ENCODE assay signal across 20 cellular contexts in genomic region chr3:127577448-127577847, GRCh38. TPM values are rescaled to one million over a fixed set of nuclear protein-coding genes. Genes with fewer than 3 reads are reported as not detected.
DNase-seq lines count a peak whose midpoint lies in the region; ATAC-seq, FAIRE-seq and TF ChIP-seq lines count a peak whose summit lies in the region.
"Had no signal": no experiment of that assay in that cellular context is flagged by ENCODE, and none has a peak within 500 bp of the region (broad histone marks: within the 10 kb centered on the region; RNA-seq: fewer than 3 reads in every experiment).

No MANE protein-coding gene starts in this region.

- H3K4me3 Mint-ChIP-seq in endothelial cell (ENCODE audit: unreplicated experiment), result no peak overlapping the region
- H3K4me3 Mint-ChIP-seq in activated T-helper 1 cell treated with anti-CD3 and anti-CD28 coated beads, Interleukin-12 subunit alpha, Interleukin-12 subunit beta, Interleukin-2, Interleukin-4 antibody, amounts not matched to agents 30 ng/mL and 10 ng/mL and 1 ng/mL, durations not matched to agents 14 hours and 24 hours and 36 hours, result no peak overlapping the region
- H3K4me3 Mint-ChIP-seq: CD4-positive, alpha-beta memory T cell had no signal

- 100% methylated on average over 4 of the region's 7 CpGs for WGBS in HepG2 (ENCODE audit: low lambda C conversion rate)
- WGBS in right lobe of liver (ENCODE audit: insufficient coverage, low coverage, low lambda C conversion rate, missing lambda C conversion rate), result 88% methylated on average over 4 of the region's 7 CpGs
- WGBS in K562 (ENCODE audit: insufficient coverage, low coverage, missing lambda C conversion rate), result 89% methylated on average over 6 of the region's 7 CpGs

- intact Hi-C loops in HepG2 (cut with micrococcal nuclease; ENCODE audit: unreplicated experiment) (no loop called here), right lobe of liver (cut with DNase I) (no loop called here), K562 (cut with micrococcal nuclease) (loop anchor here (10.0 kb wide), 1 partner anchor 387 kb away; no protein-coding TSS in a partner anchor)
- intact Hi-C loops in activated T-helper 1 cell treated with anti-CD3 and anti-CD28 coated beads, Interleukin-12 subunit alpha, Interleukin-12 subunit beta, Interleukin-2, Interleukin-4 antibody, amounts not matched to agents 30 ng/mL and 10 ng/mL and 1 ng/mL, durations not matched to agents 14 hours and 24 hours and 36 hours (cut with micrococcal nuclease), result loop anchor here (5.0 kb wide), 1 partner anchor 475 kb away; the partner anchor contains the start of gene SEC61A1

- CTCF ChIA-PET in HepG2 (lab: Yijun Ruan, JAX; ENCODE audit: low intra/inter-chr PET ratio, low total read pairs), result no interaction called here
- CTCF ChIA-PET in K562 (lab: Yijun Ruan, JAX; ENCODE audit: low intra/inter-chr PET ratio), result no interaction called here

- TF ChIP-seq POLR2A in HepG2 (IDR thresholded peaks at IDR 0.05; ENCODE audit: insufficient read depth in 1 of 2, low read depth in 2 of 2, low read length in 2 of 2) (no peak), right lobe of liver (IDR thresholded peaks at IDR 0.05) (no peak), K562 (conservative IDR thresholded peaks at IDR 0.05) (no peak)

- TF ChIP-seq CTCF in HepG2 (CRISPR knock-in tag; IDR thresholded peaks at IDR 0.05) (no peak), right lobe of liver (IDR thresholded peaks at IDR 0.05) (no peak), K562 (IDR thresholded peaks at IDR 0.05 in 2 of 3, conservative IDR thresholded peaks at IDR 0.05 in 1 of 3; ENCODE audit: insufficient read depth in 2 of 3, low read depth in 1 of 3, low read length in 3 of 3) (no peak), parathyroid adenoma (IDR thresholded peaks at IDR 0.05) (no peak), endothelial cell (IDR thresholded peaks at IDR 0.05; ENCODE audit: unreplicated experiment) (no peak)

- H3K9me3 ChIP-seq in HepG2 (ENCODE audit: low read length), result no peaks in the 10 kb centered on the region
- H3K9me3 ChIP-seq in right lobe of liver, result no peaks in the 10 kb centered on the region
- H3K9me3 ChIP-seq in K562 (replicated peaks; ENCODE audit: control insufficient read depth, insufficient read depth, low read depth, low read length), result no peaks in the 10 kb centered on the region; the same call in 1 of the 2 replicates
- no peaks in the 10 kb centered on the region for H3K9me3 ChIP-seq in parathyroid adenoma (ENCODE audit: control insufficient read depth, low read length)

- BruUV-seq in HepG2 (replicated peaks; lab: Mats Ljungman, UMichigan), result no TSS peak
- no TSS peak for BruUV-seq in K562 (replicated peaks; lab: Mats Ljungman, UMichigan)

- H3K27me3 ChIP-seq in HepG2 (ENCODE audit: control insufficient read depth in 1 of 2, insufficient read depth in 2 of 2, low read length in 2 of 2) (no peaks in the 10 kb centered on the region), right lobe of liver (no peaks in the 10 kb centered on the region), K562 (ENCODE audit: control insufficient read depth in 2 of 2, insufficient read depth in 2 of 2, low read length in 2 of 2) (no peaks in the 10 kb centered on the region), parathyroid adenoma (ENCODE audit: control insufficient read depth, insufficient read depth, low read length) (no peaks in the 10 kb centered on the region)

- peaks cover 5% of the 10 kb centered on the region for H3K9me1 ChIP-seq in K562 (ENCODE audit: control insufficient read depth, insufficient read depth, low read length)

- in situ Hi-C loops in HepG2 (cut with HindIII; ENCODE audit: extremely low pct_ligation_motif_present, low pct_unique_long_range_greater_than_20kb), result loop anchor here (10.0 kb wide), 1 partner anchor 237 kb away; no protein-coding TSS in a partner anchor
- in situ Hi-C loops in K562 (cut with MboI), result no loop called here

- peaks cover 17 to 37% of the 10 kb centered on the region in 2 experiments; a peak in 4 of 5 replicates for H3K36me3 ChIP-seq in HepG2 (replicated peaks in 1 of 2; ENCODE audit: control insufficient read depth in 1 of 2, insufficient read depth in 2 of 2, low read length in 2 of 2)
- H3K36me3 ChIP-seq in right lobe of liver, result peaks cover 0 to 13% (median 6%) of the 10 kb centered on the region in 4 donors
- peaks cover 34% of the 10 kb centered on the region for H3K36me3 ChIP-seq in K562 (ENCODE audit: control insufficient read depth, insufficient read depth, low read length)
- no peaks in the 10 kb centered on the region for H3K36me3 ChIP-seq in parathyroid adenoma (ENCODE audit: control insufficient read depth, insufficient read depth, low read length)

- no peaks in the 10 kb centered on the region for H3K9me3 Mint-ChIP-seq in endothelial cell (ENCODE audit: unreplicated experiment)
- no peaks in the 10 kb centered on the region for H3K9me3 Mint-ChIP-seq in activated T-helper 1 cell treated with anti-CD3 and anti-CD28 coated beads, Interleukin-12 subunit alpha, Interleukin-12 subunit beta, Interleukin-2, Interleukin-4 antibody, amounts not matched to agents 30 ng/mL and 10 ng/mL and 1 ng/mL, durations not matched to agents 14 hours and 24 hours and 36 hours
- H3K9me3 Mint-ChIP-seq: CD4-positive, alpha-beta memory T cell had no signal

- H3K4me2 ChIP-seq in HepG2 (ENCODE audit: low read depth, low read length) (no peak overlapping the region), K562 (ENCODE audit: insufficient read depth, low read length) (no peak overlapping the region), parathyroid adenoma (ENCODE audit: low read length) (peak overlapping the region; percentile 1)

- no peak for TF ChIP-seq RAD21 in HepG2 (CRISPR knock-in tag; IDR thresholded peaks at IDR 0.05)
- TF ChIP-seq RAD21 in K562 (CRISPR knock-in tag; conservative IDR thresholded peaks at IDR 0.05 in 1 of 2, IDR thresholded peaks at IDR 0.05 in 1 of 2), result no peak

- FAIRE-seq in HepG2 (lab: Jason Lieb, UNC) (no peak), K562 (lab: Jason Lieb, UNC) (no peak)
- FAIRE-seq: GM12891, H1 had no signal

- H4K20me1 ChIP-seq in HepG2 (ENCODE audit: insufficient read depth, low read length) (peaks cover 7% of the 10 kb centered on the region; the same call in 1 of the 2 replicates), K562 (replicated peaks; ENCODE audit: control insufficient read depth, insufficient read depth, low read length) (peaks cover 12% of the 10 kb centered on the region)

- no peak overlapping the region for H3K27ac Mint-ChIP-seq in endothelial cell (ENCODE audit: unreplicated experiment)
- no peak overlapping the region for H3K27ac Mint-ChIP-seq in activated T-helper 1 cell treated with anti-CD3 and anti-CD28 coated beads, Interleukin-12 subunit alpha, Interleukin-12 subunit beta, Interleukin-2, Interleukin-4 antibody, amounts not matched to agents 30 ng/mL and 10 ng/mL and 1 ng/mL, durations not matched to agents 14 hours and 24 hours and 36 hours

- H3K27me3 Mint-ChIP-seq in endothelial cell (ENCODE audit: unreplicated experiment), result peaks cover 2% of the 10 kb centered on the region
- H3K27me3 Mint-ChIP-seq in activated T-helper 1 cell treated with anti-CD3 and anti-CD28 coated beads, Interleukin-12 subunit alpha, Interleukin-12 subunit beta, Interleukin-2, Interleukin-4 antibody, amounts not matched to agents 30 ng/mL and 10 ng/mL and 1 ng/mL, durations not matched to agents 14 hours and 24 hours and 36 hours (ENCODE audit: insufficient read depth), result no peaks in the 10 kb centered on the region
- H3K27me3 Mint-ChIP-seq: CD4-positive, alpha-beta memory T cell had no signal

- H3K4me1 ChIP-seq in HepG2 (ENCODE audit: insufficient read depth, low read length) (no peaks in the 10 kb centered on the region), right lobe of liver (peaks cover 0 to 2% (median 0%) of the 10 kb centered on the region in 4 donors), K562 (replicated peaks in 1 of 2; ENCODE audit: control insufficient read depth in 2 of 2, insufficient read depth in 2 of 2, low read length in 2 of 2) (peaks cover 0 to 35% of the 10 kb centered on the region in 2 experiments; a peak in 3 of 5 replicates), parathyroid adenoma (peaks cover 17% of the 10 kb centered on the region)

- H3K4me1 Mint-ChIP-seq in endothelial cell (ENCODE audit: unreplicated experiment), result peaks cover 2% of the 10 kb centered on the region
- H3K4me1 Mint-ChIP-seq in activated T-helper 1 cell treated with anti-CD3 and anti-CD28 coated beads, Interleukin-12 subunit alpha, Interleukin-12 subunit beta, Interleukin-2, Interleukin-4 antibody, amounts not matched to agents 30 ng/mL and 10 ng/mL and 1 ng/mL, durations not matched to agents 14 hours and 24 hours and 36 hours (ENCODE audit: low read depth), result peaks cover 16% of the 10 kb centered on the region

- POLR2A ChIA-PET in HepG2 (lab: Yijun Ruan, JAX) (no interaction called here), K562 (lab: Yijun Ruan, JAX) (no interaction called here)

- ATAC-seq in HepG2 (no peak), right lobe of liver (no peak), K562 (no peak), GM19324 (IDR thresholded peaks at IDR 0.05; ENCODE audit: low FRiP score, unreplicated experiment) (no peak)

- TF ChIP-seq EP300 in HepG2 (IDR thresholded peaks at IDR 0.05; ENCODE audit: low read depth in 2 of 2, low read length in 2 of 2), result no peak
- no peak for TF ChIP-seq EP300 in HepG2 (CRISPR knock-in tag; IDR thresholded peaks at IDR 0.05; ENCODE audit: borderline replicate concordance)
- TF ChIP-seq EP300 in K562 (IDR thresholded peaks at IDR 0.05; ENCODE audit: low read length), result no peak

- H3K27ac ChIP-seq in HepG2 (ENCODE audit: extremely low read length, insufficient read depth, low read length) (no peak overlapping the region), right lobe of liver (no peak overlapping the region), K562 (ENCODE audit: extremely low read depth, low read depth, low read length) (no peak overlapping the region), parathyroid adenoma (peak overlapping the region; percentile 43)
- H3K27ac ChIP-seq: GM23248 had no signal

- peaks cover 8% of the 10 kb centered on the region for H3K36me3 Mint-ChIP-seq in endothelial cell (ENCODE audit: low read depth, unreplicated experiment)
- peaks cover 6% of the 10 kb centered on the region for H3K36me3 Mint-ChIP-seq in activated T-helper 1 cell treated with anti-CD3 and anti-CD28 coated beads, Interleukin-12 subunit alpha, Interleukin-12 subunit beta, Interleukin-2, Interleukin-4 antibody, amounts not matched to agents 30 ng/mL and 10 ng/mL and 1 ng/mL, durations not matched to agents 14 hours and 24 hours and 36 hours (ENCODE audit: low read depth)

- H3K4me3 ChIP-seq in HepG2 (replicated peaks in 1 of 3; ENCODE audit: insufficient read depth in 1 of 3, low read depth in 2 of 3, low read length in 3 of 3) (no peak overlapping the region), right lobe of liver (no peak overlapping the region), K562 (no peak overlapping the region), parathyroid adenoma (ENCODE audit: low read depth, low read length) (no peak overlapping the region)
- H3K4me3 ChIP-seq: GM23248 had no signal

- DNase-seq in HepG2 (ENCODE audit: low spot score), result no peak
- DNase-seq in right lobe of liver, result no peak
- no peak for DNase-seq in K562 (ENCODE audit: extremely low read depth in 1 of 4, low spot score in 3 of 4)
- DNase-seq in endothelial cell (ENCODE audit: low spot score), result no peak
- no peak for DNase-seq in activated T-helper 1 cell treated with anti-CD3 and anti-CD28 coated beads, Interleukin-12 subunit alpha, Interleukin-12 subunit beta, Interleukin-2, Interleukin-4 antibody, amounts not matched to agents 30 ng/mL and 10 ng/mL and 1 ng/mL, durations not matched to agents 14 hours and 24 hours and 36 hours (ENCODE audit: low spot score)
- DNase-seq: 8988T; C1 segment of cervical spinal cord; Calu3; CD4-positive, alpha-beta memory T cell; COR-L47; DMS53; DMS79 treated with DMSO at 0.1 percent for 48 hours; GF-D8; GM23248; H7; HCEC 1CT had no signal

- H3K9ac ChIP-seq in HepG2 (ENCODE audit: insufficient read depth, low read depth, low read length), result no peak overlapping the region
- H3K9ac ChIP-seq in K562 (ENCODE audit: insufficient read depth in 1 of 2, low read depth in 2 of 2, low read length in 2 of 2), result no peak overlapping the region
- H3K9ac ChIP-seq in parathyroid adenoma, result no peak overlapping the region
- H3K9ac ChIP-seq: GM23248 had no signal

- H3K79me2 ChIP-seq in HepG2 (ENCODE audit: insufficient read depth, low read length) (no peaks in the 10 kb centered on the region), K562 (ENCODE audit: control insufficient read depth, insufficient read depth, low read length) (peaks cover 3% of the 10 kb centered on the region; the same call in 2 of the 3 replicates), parathyroid adenoma (peaks cover 9% of the 10 kb centered on the region)

- H2AFZ ChIP-seq in HepG2 (ENCODE audit: low read length) (no peak overlapping the region), K562 (ENCODE audit: low read depth, low read length) (no peak overlapping the region), parathyroid adenoma (peak overlapping the region; percentile 18)
- H2AFZ ChIP-seq: GM23248 had no signal

RNA-seq across cellular contexts. Expression of gene TPRA1, which starts 13.1 kb away (rescaled TPM):
- total RNA-seq in HepG2 (2016; rRNA removed; fragmentation: Illumina TruSeq; extraction: Trizol), result 16.0 and 25.8 TPM in 2 replicates
- 5.2 and 7.7 TPM in 2 replicates for total RNA-seq in HepG2 (2016; cell fraction: cytosol; rRNA removed; fragmentation: Illumina TruSeq; extraction: Trizol; ENCODE audit: low read depth)
- total RNA-seq in HepG2 (2016; cell fraction: insoluble cytoplasmic fraction; rRNA removed; fragmentation: Illumina TruSeq; extraction: Trizol), result 18.1 and 26.7 TPM in 2 replicates
- total RNA-seq in HepG2 (2016; cell fraction: membrane; rRNA removed; fragmentation: Illumina TruSeq; extraction: Trizol), result 14.2 and 15.9 TPM in 2 replicates
- total RNA-seq in HepG2 (2016; cell fraction: nucleus; rRNA removed; fragmentation: Illumina TruSeq; extraction: Trizol), result 19.5 and 20.8 TPM in 2 replicates
- polyA plus RNA-seq in HepG2 (2011; rRNA removed), result 25.4 and 35.4 TPM in 2 replicates
- polyA plus RNA-seq in HepG2 (2011; cell fraction: cytosol; rRNA removed), result 20.8 and 29.8 TPM in 2 replicates
- polyA plus RNA-seq in HepG2 (2011; cell fraction: nucleus; rRNA removed), result 39.0 and 41.7 TPM in 2 replicates
- polyA plus RNA-seq in HepG2 (2012), result 13.0 and 16.0 TPM in 2 replicates
- polyA plus RNA-seq in HepG2 (2016; cell fraction: cytosol; fragmentation: Illumina TruSeq; extraction: Trizol; ENCODE audit: low read depth), result 5.6 and 6.4 TPM in 2 replicates
- polyA plus RNA-seq in HepG2 (2016; cell fraction: insoluble cytoplasmic fraction; fragmentation: Illumina TruSeq; extraction: Trizol; ENCODE audit: low read depth), result 14.3 TPM in 2 replicates
- polyA plus RNA-seq in HepG2 (2016; cell fraction: membrane; fragmentation: Illumina TruSeq; extraction: Trizol; ENCODE audit: low read depth), result 9.6 and 10.9 TPM in 2 replicates
- polyA plus RNA-seq in HepG2 (2016; cell fraction: nucleus; fragmentation: Illumina TruSeq; extraction: Trizol; ENCODE audit: insufficient read depth, low read depth), result 34.7 and 36.4 TPM in 2 replicates
- 60.4 and 130 TPM in 2 replicates for polyA minus RNA-seq in HepG2 (2011; rRNA and poly(A)+ RNA removed; ENCODE audit: low replicate concordance)
- 12.0 and 12.9 TPM in 2 replicates for polyA minus RNA-seq in HepG2 (2011; cell fraction: cytosol; rRNA and poly(A)+ RNA removed)
- 12.6 and 20.5 TPM in 2 replicates for polyA minus RNA-seq in HepG2 (2011; cell fraction: nucleus; rRNA and poly(A)+ RNA removed)
- 10 to 100 TPM; 13.9 to 25.9 (median 23.3) TPM for total RNA-seq in right lobe of liver
- total RNA-seq in K562 (2011; cell fraction: chromatin; rRNA removed; ENCODE audit: low replicate concordance), result 9.3 and 35.1 TPM in 2 replicates
- 40.4 and 44.2 TPM in 2 replicates for total RNA-seq in K562 (2011; cell fraction: nucleolus; rRNA removed)
- total RNA-seq in K562 (2011; cell fraction: nucleoplasm; rRNA removed), result 25.4 and 30.3 TPM in 2 replicates
- 18.6 and 23.2 TPM in 2 replicates for total RNA-seq in K562 (2014; rRNA removed)
- 3.7 and 7.3 TPM in 2 replicates for total RNA-seq in K562 (2014; rRNA removed; fragmentation: Illumina TruSeq; extraction: Trizol)
- total RNA-seq in K562 (2015; rRNA removed; fragmentation: Illumina TruSeq; extraction: Trizol), result 9.2 and 10.3 TPM in 2 replicates
- 19.4 and 21.5 TPM in 2 replicates for total RNA-seq in K562 (2021)
- polyA plus RNA-seq in K562 (2011; rRNA removed), result 13.9 and 18.2 TPM in 2 replicates
- polyA plus RNA-seq in K562 (2011; cell fraction: cytosol; rRNA removed), result 26.2 and 45.0 TPM in 2 replicates
- 43.6 and 57.3 TPM in 2 replicates for polyA plus RNA-seq in K562 (2011; cell fraction: nucleus; rRNA removed)
- 14.2 and 17.5 TPM in 2 replicates for polyA plus RNA-seq in K562 (2012)
- polyA plus RNA-seq in K562 (2014; fragmentation: Illumina TruSeq; extraction: Trizol), result 11.1 and 13.2 TPM in 2 replicates
- 1 to 10 TPM in 1 of 2 experiments, under 1 TPM in 1; 0.66 to 1.4 TPM for polyA plus RNA-seq in K562 (2014; fragmentation: Nextera tagmentation; extraction: Ambion mirVana)
- polyA plus RNA-seq in K562 (2014; rRNA removed), result 16.7 and 19.5 TPM in 2 replicates
- polyA minus RNA-seq in K562 (2011; rRNA and poly(A)+ RNA removed), result 7.6 and 11.4 TPM in 2 replicates
- 9.7 and 14.2 TPM in 2 replicates for polyA minus RNA-seq in K562 (2011; cell fraction: cytosol; rRNA and poly(A)+ RNA removed)
- polyA minus RNA-seq in K562 (2011; cell fraction: nucleus; rRNA and poly(A)+ RNA removed), result 9.0 and 15.6 TPM in 2 replicates
- 36.9 TPM for total RNA-seq in endothelial cell (ENCODE audit: unreplicated experiment)
- total RNA-seq in activated T-helper 1 cell treated with anti-CD3 and anti-CD28 coated beads, Interleukin-12 subunit alpha, Interleukin-12 subunit beta, Interleukin-2, Interleukin-4 antibody, amounts not matched to agents 30 ng/mL and 10 ng/mL and 1 ng/mL, durations not matched to agents 14 hours and 24 hours and 36 hours, result 37.2 and 41.3 TPM in 2 replicates

RNA-seq across cellular contexts. Expression of gene MCM2, which starts 20.8 kb away (rescaled TPM):
- total RNA-seq in HepG2 (2016; rRNA removed; fragmentation: Illumina TruSeq; extraction: Trizol), result 133 and 134 TPM in 2 replicates
- 22.3 and 24.9 TPM in 2 replicates for total RNA-seq in HepG2 (2016; cell fraction: cytosol; rRNA removed; fragmentation: Illumina TruSeq; extraction: Trizol; ENCODE audit: low read depth)
- 115 and 130 TPM in 2 replicates for total RNA-seq in HepG2 (2016; cell fraction: insoluble cytoplasmic fraction; rRNA removed; fragmentation: Illumina TruSeq; extraction: Trizol)
- 33.8 and 39.4 TPM in 2 replicates for total RNA-seq in HepG2 (2016; cell fraction: membrane; rRNA removed; fragmentation: Illumina TruSeq; extraction: Trizol)
- 68.8 and 75.2 TPM in 2 replicates for total RNA-seq in HepG2 (2016; cell fraction: nucleus; rRNA removed; fragmentation: Illumina TruSeq; extraction: Trizol)
- polyA plus RNA-seq in HepG2 (2011; rRNA removed), result 34.3 and 43.5 TPM in 2 replicates
- polyA plus RNA-seq in HepG2 (2011; cell fraction: cytosol; rRNA removed), result 28.9 and 46.8 TPM in 2 replicates
- 34.6 and 57.1 TPM in 2 replicates for polyA plus RNA-seq in HepG2 (2011; cell fraction: nucleus; rRNA removed)
- 19.7 and 32.1 TPM in 2 replicates for polyA plus RNA-seq in HepG2 (2012)
- polyA plus RNA-seq in HepG2 (2016; cell fraction: cytosol; fragmentation: Illumina TruSeq; extraction: Trizol; ENCODE audit: low read depth), result 7.2 and 8.0 TPM in 2 replicates
- polyA plus RNA-seq in HepG2 (2016; cell fraction: insoluble cytoplasmic fraction; fragmentation: Illumina TruSeq; extraction: Trizol; ENCODE audit: low read depth), result 74.7 and 93.0 TPM in 2 replicates
- 14.0 and 16.6 TPM in 2 replicates for polyA plus RNA-seq in HepG2 (2016; cell fraction: membrane; fragmentation: Illumina TruSeq; extraction: Trizol; ENCODE audit: low read depth)
- polyA plus RNA-seq in HepG2 (2016; cell fraction: nucleus; fragmentation: Illumina TruSeq; extraction: Trizol; ENCODE audit: insufficient read depth, low read depth), result 65.8 and 73.2 TPM in 2 replicates
- polyA minus RNA-seq in HepG2 (2011; rRNA and poly(A)+ RNA removed; ENCODE audit: low replicate concordance), result 166 and 435 TPM in 2 replicates
- 38.0 and 60.1 TPM in 2 replicates for polyA minus RNA-seq in HepG2 (2011; cell fraction: cytosol; rRNA and poly(A)+ RNA removed)
- 20.4 and 28.2 TPM in 2 replicates for polyA minus RNA-seq in HepG2 (2011; cell fraction: nucleus; rRNA and poly(A)+ RNA removed)
- 10 to 100 TPM in 2 of 6 experiments, 1 to 10 TPM in 4; 1.6 to 25.3 (median 3.2) TPM for total RNA-seq in right lobe of liver
- total RNA-seq in K562 (2011; cell fraction: chromatin; rRNA removed; ENCODE audit: low replicate concordance), result 47.8 and 103 TPM in 2 replicates
- total RNA-seq in K562 (2011; cell fraction: nucleolus; rRNA removed), result 73.3 and 75.2 TPM in 2 replicates
- 58.3 and 58.7 TPM in 2 replicates for total RNA-seq in K562 (2011; cell fraction: nucleoplasm; rRNA removed)
- total RNA-seq in K562 (2014; rRNA removed), result 114 and 127 TPM in 2 replicates
- total RNA-seq in K562 (2014; rRNA removed; fragmentation: Illumina TruSeq; extraction: Trizol), result 42.8 and 53.3 TPM in 2 replicates
- total RNA-seq in K562 (2015; rRNA removed; fragmentation: Illumina TruSeq; extraction: Trizol), result 74.8 and 78.4 TPM in 2 replicates
- 132 and 139 TPM in 2 replicates for total RNA-seq in K562 (2021)
- 85.3 and 107 TPM in 2 replicates for polyA plus RNA-seq in K562 (2011; rRNA removed)
- 111 and 139 TPM in 2 replicates for polyA plus RNA-seq in K562 (2011; cell fraction: cytosol; rRNA removed)
- polyA plus RNA-seq in K562 (2011; cell fraction: nucleus; rRNA removed), result 97.8 and 104 TPM in 2 replicates
- polyA plus RNA-seq in K562 (2012), result 69.7 and 85.9 TPM in 2 replicates
- 67.5 and 83.1 TPM in 2 replicates for polyA plus RNA-seq in K562 (2014; fragmentation: Illumina TruSeq; extraction: Trizol)
- polyA plus RNA-seq in K562 (2014; fragmentation: Nextera tagmentation; extraction: Ambion mirVana), result 1 to 10 TPM; 5.8 to 5.9 TPM
- polyA plus RNA-seq in K562 (2014; rRNA removed), result 76.5 and 83.7 TPM in 2 replicates
- polyA minus RNA-seq in K562 (2011; rRNA and poly(A)+ RNA removed), result 93.0 and 140 TPM in 2 replicates
- 127 and 131 TPM in 2 replicates for polyA minus RNA-seq in K562 (2011; cell fraction: cytosol; rRNA and poly(A)+ RNA removed)
- polyA minus RNA-seq in K562 (2011; cell fraction: nucleus; rRNA and poly(A)+ RNA removed), result 35.5 and 49.1 TPM in 2 replicates
- 27.8 TPM for total RNA-seq in endothelial cell (ENCODE audit: unreplicated experiment)
- total RNA-seq in activated T-helper 1 cell treated with anti-CD3 and anti-CD28 coated beads, Interleukin-12 subunit alpha, Interleukin-12 subunit beta, Interleukin-2, Interleukin-4 antibody, amounts not matched to agents 30 ng/mL and 10 ng/mL and 1 ng/mL, durations not matched to agents 14 hours and 24 hours and 36 hours, result 214 and 229 TPM in 2 replicates

RNA-seq across cellular contexts. Expression of gene PODXL2, which starts 51.5 kb away (rescaled TPM):
- total RNA-seq in HepG2 (2016; rRNA removed; fragmentation: Illumina TruSeq; extraction: Trizol) (13.5 and 25.1 TPM in 2 replicates), right lobe of liver (1 to 10 TPM in 1 of 6 experiments, under 1 TPM in 5; 0.19 to 1.6 (median 0.63) TPM), K562 (2014; rRNA removed) (52.5 and 59.1 TPM in 2 replicates), K562 (2014; rRNA removed; fragmentation: Illumina TruSeq; extraction: Trizol) (16.1 TPM in 2 replicates), K562 (2015; rRNA removed; fragmentation: Illumina TruSeq; extraction: Trizol) (21.9 and 22.3 TPM in 2 replicates), K562 (2021) (39.6 and 42.4 TPM in 2 replicates), endothelial cell (ENCODE audit: unreplicated experiment) (16.4 TPM)
- total RNA-seq in HepG2 (2016; cell fraction: cytosol; rRNA removed; fragmentation: Illumina TruSeq; extraction: Trizol; ENCODE audit: low read depth), result 11.1 and 12.1 TPM in 2 replicates
- total RNA-seq in HepG2 (2016; cell fraction: insoluble cytoplasmic fraction; rRNA removed; fragmentation: Illumina TruSeq; extraction: Trizol), result 12.9 and 25.2 TPM in 2 replicates
- total RNA-seq in HepG2 (2016; cell fraction: membrane; rRNA removed; fragmentation: Illumina TruSeq; extraction: Trizol), result 17.4 and 19.2 TPM in 2 replicates
- 22.7 and 24.9 TPM in 2 replicates for total RNA-seq in HepG2 (2016; cell fraction: nucleus; rRNA removed; fragmentation: Illumina TruSeq; extraction: Trizol)
- polyA plus RNA-seq in HepG2 (2011; rRNA removed) (20.4 and 31.7 TPM in 2 replicates), K562 (2011; rRNA removed) (19.2 and 20.3 TPM in 2 replicates), K562 (2014; fragmentation: Illumina TruSeq; extraction: Trizol) (22.1 and 27.7 TPM in 2 replicates), K562 (2014; fragmentation: Nextera tagmentation; extraction: Ambion mirVana) (under 1 TPM; 0.03 to 0.07 TPM), K562 (2014; rRNA removed) (49.0 and 50.3 TPM in 2 replicates)
- polyA plus RNA-seq in HepG2 (2011; cell fraction: cytosol; rRNA removed), result 24.7 and 33.2 TPM in 2 replicates
- 25.3 and 29.3 TPM in 2 replicates for polyA plus RNA-seq in HepG2 (2011; cell fraction: nucleus; rRNA removed)
- polyA plus RNA-seq in HepG2 (2012), result 12.3 and 15.4 TPM in 2 replicates
- 13.5 and 14.7 TPM in 2 replicates for polyA plus RNA-seq in HepG2 (2016; cell fraction: cytosol; fragmentation: Illumina TruSeq; extraction: Trizol; ENCODE audit: low read depth)
- 12.3 and 15.0 TPM in 2 replicates for polyA plus RNA-seq in HepG2 (2016; cell fraction: insoluble cytoplasmic fraction; fragmentation: Illumina TruSeq; extraction: Trizol; ENCODE audit: low read depth)
- polyA plus RNA-seq in HepG2 (2016; cell fraction: membrane; fragmentation: Illumina TruSeq; extraction: Trizol; ENCODE audit: low read depth), result 18.5 and 19.8 TPM in 2 replicates
- 39.4 and 41.1 TPM in 2 replicates for polyA plus RNA-seq in HepG2 (2016; cell fraction: nucleus; fragmentation: Illumina TruSeq; extraction: Trizol; ENCODE audit: insufficient read depth, low read depth)
- 19.7 and 24.8 TPM in 2 replicates for polyA minus RNA-seq in HepG2 (2011; rRNA and poly(A)+ RNA removed; ENCODE audit: low replicate concordance)
- polyA minus RNA-seq in HepG2 (2011; cell fraction: cytosol; rRNA and poly(A)+ RNA removed), result 10.5 and 11.6 TPM in 2 replicates
- 5.3 and 7.3 TPM in 2 replicates for polyA minus RNA-seq in HepG2 (2011; cell fraction: nucleus; rRNA and poly(A)+ RNA removed)
- total RNA-seq in K562 (2011; cell fraction: chromatin; rRNA removed; ENCODE audit: low replicate concordance), result 17.2 and 34.9 TPM in 2 replicates
- 47.0 and 49.4 TPM in 2 replicates for total RNA-seq in K562 (2011; cell fraction: nucleolus; rRNA removed)
- total RNA-seq in K562 (2011; cell fraction: nucleoplasm; rRNA removed), result 23.7 and 31.7 TPM in 2 replicates
- 19.5 and 45.6 TPM in 2 replicates for polyA plus RNA-seq in K562 (2011; cell fraction: cytosol; rRNA removed)
- polyA plus RNA-seq in K562 (2011; cell fraction: nucleus; rRNA removed), result 22.1 and 37.7 TPM in 2 replicates
- 18.9 and 20.5 TPM in 2 replicates for polyA plus RNA-seq in K562 (2012)
- polyA minus RNA-seq in K562 (2011; rRNA and poly(A)+ RNA removed), result 12.9 and 14.7 TPM in 2 replicates
- polyA minus RNA-seq in K562 (2011; cell fraction: cytosol; rRNA and poly(A)+ RNA removed), result 16.8 and 18.6 TPM in 2 replicates
- polyA minus RNA-seq in K562 (2011; cell fraction: nucleus; rRNA and poly(A)+ RNA removed), result 9.6 and 11.8 TPM in 2 replicates
- total RNA-seq in activated T-helper 1 cell treated with anti-CD3 and anti-CD28 coated beads, Interleukin-12 subunit alpha, Interleukin-12 subunit beta, Interleukin-2, Interleukin-4 antibody, amounts not matched to agents 30 ng/mL and 10 ng/mL and 1 ng/mL, durations not matched to agents 14 hours and 24 hours and 36 hours, result 9.7 and 10.3 TPM in 2 replicates

Comparison
In these comparisons a context has a peak if more than half of its experiments do, and no peak if none do; other contexts are left out.
1. intact Hi-C loops: an anchor here in K562 (10.0 kb wide) and activated T-helper 1 cell treated with anti-CD3 and anti-CD28 coated beads, Interleukin-12 subunit alpha, Interleukin-12 subunit beta, Interleukin-2, Interleukin-4 antibody, amounts not matched to agents 30 ng/mL and 10 ng/mL and 1 ng/mL, durations not matched to agents 14 hours and 24 hours and 36 hours (5.0 kb wide); none called in HepG2 and right lobe of liver.
2. Of the 241 proteins assayed by ChIP-seq in both HepG2 and K562: peak only in HepG2: MAFF; only in K562: none; in both: none; in neither: 239; mixed calls (peak in some experiments, not most) for 1.